ENCODE assay signal across 8 cellular contexts in the genomic region with DNA sequence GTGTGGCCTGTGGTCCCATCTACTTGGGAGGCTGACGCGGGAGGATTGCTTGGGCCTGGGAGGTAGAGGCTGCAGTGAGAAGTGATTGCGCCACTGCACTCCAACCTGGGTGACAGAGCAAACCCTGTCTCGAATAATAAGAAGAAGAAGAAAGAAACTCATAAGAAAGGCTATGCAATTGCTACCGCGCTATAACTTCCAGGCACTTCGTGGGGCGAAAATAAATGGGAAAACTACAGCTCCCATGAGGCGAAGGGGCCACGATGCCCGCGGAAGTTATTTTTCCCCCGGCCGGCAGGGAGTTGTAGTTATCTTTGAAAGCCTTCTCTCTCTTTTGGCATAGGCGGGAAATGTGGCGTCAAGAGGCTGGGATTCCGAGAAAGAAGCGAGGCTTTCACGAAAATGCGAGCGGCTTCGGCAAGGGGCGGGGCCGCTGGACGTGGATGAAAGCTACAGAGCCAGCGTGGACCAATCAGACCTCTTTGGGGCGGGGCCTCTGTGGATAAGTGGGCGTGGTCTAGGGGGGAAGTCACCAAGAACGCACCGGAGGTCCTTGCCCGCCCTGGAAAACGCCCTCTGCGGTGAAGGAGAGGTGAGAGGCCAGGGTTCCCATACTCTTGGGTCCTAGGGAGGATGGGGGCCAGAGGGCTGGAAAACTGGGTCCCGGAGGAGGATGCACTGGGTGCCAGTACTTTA. TPM values are rescaled to one million over a fixed set of nuclear protein-coding genes. Genes with fewer than 3 reads are reported as not detected.
DNase-seq lines count a peak whose midpoint lies in the region; ATAC-seq and TF ChIP-seq lines count a peak whose summit lies in the region.

NUCB1 (plus strand) TSS at position 532 of the 696 bp plus-strand sequence. CDS start 485 bp downstream, outside the sequence.

- peak in 3 of 4 donors; percentile 19 to 85 (median 30) for TF ChIP-seq POLR2A in esophagus squamous epithelium (IDR thresholded peaks at IDR 0.05)

- H3K4me2 ChIP-seq in Karpas-422 (ENCODE audit: low read depth, low read length, poor library complexity, severe bottlenecking): peak within 1 kb of the TSS; percentile 78

- H3K27ac ChIP-seq in Karpas-422 (ENCODE audit: low read length): no peak within 1 kb of the TSS
- peak within 1 kb of the TSS; percentile 83 to 93 (median 92) for H3K27ac ChIP-seq in esophagus squamous epithelium

- H3K4me3 ChIP-seq in Karpas-422 (ENCODE audit: low read length) (peak within 1 kb of the TSS; percentile 81), esophagus squamous epithelium (peak within 1 kb of the TSS; percentile 60 to 84 (median 73))

- no peaks in the 10 kb centered on the region for H3K9me3 ChIP-seq in Karpas-422 (ENCODE audit: low read length)
- H3K9me3 ChIP-seq in esophagus squamous epithelium: no peaks in the 10 kb centered on the region

- H2AFZ ChIP-seq in Karpas-422 (ENCODE audit: low read length): peak within 1 kb of the TSS; percentile 58

- peaks cover 12% of the 10 kb centered on the region; the same call in 1 of the 2 replicates for H3K79me2 ChIP-seq in Karpas-422 (ENCODE audit: low read length)

- H3K9me2 ChIP-seq in Karpas-422 (replicated peaks; ENCODE audit: insufficient read depth, low read length): no peaks in the 10 kb centered on the region

- H3K9ac ChIP-seq in Karpas-422 (ENCODE audit: low read length): peak within 1 kb of the TSS; percentile 83

- H3K4me1 ChIP-seq in Karpas-422 (ENCODE audit: low read length): peaks cover 13% of the 10 kb centered on the region
- peaks cover 23 to 51% (median 23%) of the 10 kb centered on the region in 3 donors for H3K4me1 ChIP-seq in esophagus squamous epithelium

- H3K36me3 ChIP-seq in Karpas-422 (ENCODE audit: insufficient read depth, low read length) (peaks cover 2% of the 10 kb centered on the region; the same call in 1 of the 2 replicates), esophagus squamous epithelium (peaks cover 0 to 28% (median 5%) of the 10 kb centered on the region in 3 donors)

- DNase-seq in DMS153 (lab: John Stamatoyannopoulos, UW) (peak; percentile 98), Karpas-422 (peak; percentile 100), RKO (ENCODE audit: low spot score) (peak; percentile 98), activated T-helper 1 cell treated with Interleukin-2 at 50 U/mL for 16 hours (ENCODE audit: low read depth) (peak; percentile 97), esophagus squamous epithelium (lab: John Stamatoyannopoulos, UW) (peak; percentile 86), myocyte (ENCODE audit: low read depth) (peak; percentile 98)
- DNase-seq in stimulated activated CD8-positive, alpha-beta memory T cell treated with anti-CD3 and anti-CD28 coated beads, Interleukin-7, amount 100 ng/mL, for 48 hours (ENCODE audit: extremely low read depth in 1 of 2, low read depth in 1 of 2): peak; percentile 97 to 100

- WGBS in esophagus squamous epithelium, 2 donors: 6 to 12% methylated on average over 23 to 31 of the region's 34 CpGs

- ATAC-seq in GM21723 (IDR thresholded peaks at IDR 0.05; ENCODE audit: unreplicated experiment): peak; percentile 82

- no peaks in the 10 kb centered on the region for H4K20me1 ChIP-seq in Karpas-422 (ENCODE audit: insufficient read depth, low read depth, low read length)

- H3K27me3 ChIP-seq in Karpas-422 (ENCODE audit: low read length): no peaks in the 10 kb centered on the region
- H3K27me3 ChIP-seq in esophagus squamous epithelium: peaks cover 0 to 4% (median 0%) of the 10 kb centered on the region in 4 donors

- peak in 5 of 6 experiments; percentile 12 to 49 (median 40) for TF ChIP-seq CTCF in esophagus squamous epithelium (IDR thresholded peaks at IDR 0.05)

- intact Hi-C loops in esophagus squamous epithelium (cut with DNase I): no loop called here

RNA-seq across cellular contexts. Expression of gene NUCB1, which starts in this region (rescaled TPM):
- 57.5 and 98.2 TPM in 2 replicates for total RNA-seq in Karpas-422 (2014; rRNA removed; shearing (Covaris generic); ENCODE audit: low replicate concordance)
- total RNA-seq in esophagus squamous epithelium (100 to 1,000 TPM in 3 of 4 donors, 10 to 100 TPM in 1; 93.5 to 186 (median 157) TPM), myocyte (178 and 199 TPM in 2 replicates)
- 240 TPM for polyA plus RNA-seq in myocyte (2012)
